In genomic region chr19:39481229-39481545, GRCh38 we compare ENCODE assay signal across 8 cellular contexts. TPM values are rescaled to one million over a fixed set of nuclear protein-coding genes. Genes with fewer than 3 reads are reported as not detected.
DNase-seq lines count a peak whose midpoint lies in the region; ATAC-seq, FAIRE-seq and TF ChIP-seq lines count a peak whose summit lies in the region.

No MANE protein-coding gene starts in this region.

- ATAC-seq in HG03354 (IDR thresholded peaks at IDR 0.05; ENCODE audit: poor library complexity, severe bottlenecking, unreplicated experiment), result no peak

- dilution Hi-C loops in keratinocyte (cut with MboI; ENCODE audit: extremely low pct_ligation_motif_present, low sequenced_read_pairs), result no loop called here

- H3K4me3 Mint-ChIP-seq in activated T-cell treated with anti-CD3 and anti-CD28 coated beads, Interleukin-2, amount 50 U/mL, for 24 hours, result peak overlapping the region; percentile 94
- H3K4me3 Mint-ChIP-seq in activated T-helper 1 cell treated with anti-CD3 and anti-CD28 coated beads, Interleukin-12 subunit alpha, Interleukin-12 subunit beta, Interleukin-2, Interleukin-4 antibody, amounts not matched to agents 30 ng/mL and 10 ng/mL and 1 ng/mL, durations not matched to agents 14 hours and 24 hours and 36 hours, result peak overlapping the region; percentile 95

- TF ChIP-seq POLR2A in thyroid gland (IDR thresholded peaks at IDR 0.05), result no peak

- no peaks in the 10 kb centered on the region for H3K9me3 Mint-ChIP-seq in activated T-cell treated with anti-CD3 and anti-CD28 coated beads, Interleukin-2, amount 50 U/mL, for 24 hours
- no peaks in the 10 kb centered on the region for H3K9me3 Mint-ChIP-seq in activated T-helper 1 cell treated with anti-CD3 and anti-CD28 coated beads, Interleukin-12 subunit alpha, Interleukin-12 subunit beta, Interleukin-2, Interleukin-4 antibody, amounts not matched to agents 30 ng/mL and 10 ng/mL and 1 ng/mL, durations not matched to agents 14 hours and 24 hours and 36 hours

- H3K9me1 ChIP-seq in keratinocyte (ENCODE audit: control insufficient read depth, extremely low read depth, insufficient read depth, low read length), result no peaks in the 10 kb centered on the region

- H3K27ac Mint-ChIP-seq in activated T-cell treated with anti-CD3 and anti-CD28 coated beads, Interleukin-2, amount 50 U/mL, for 24 hours, result peak overlapping the region; percentile 94
- H3K27ac Mint-ChIP-seq in activated T-helper 1 cell treated with anti-CD3 and anti-CD28 coated beads, Interleukin-12 subunit alpha, Interleukin-12 subunit beta, Interleukin-2, Interleukin-4 antibody, amounts not matched to agents 30 ng/mL and 10 ng/mL and 1 ng/mL, durations not matched to agents 14 hours and 24 hours and 36 hours, result peak overlapping the region; percentile 94

- peaks cover 27% of the 10 kb centered on the region for H3K79me2 ChIP-seq in keratinocyte (ENCODE audit: control insufficient read depth, insufficient read depth, low read length)

- H2AFZ ChIP-seq in keratinocyte (ENCODE audit: control insufficient read depth, low read length), result peak overlapping the region; percentile 83

- H3K27me3 Mint-ChIP-seq in activated T-cell treated with anti-CD3 and anti-CD28 coated beads, Interleukin-2, amount 50 U/mL, for 24 hours, result no peaks in the 10 kb centered on the region
- H3K27me3 Mint-ChIP-seq in activated T-helper 1 cell treated with anti-CD3 and anti-CD28 coated beads, Interleukin-12 subunit alpha, Interleukin-12 subunit beta, Interleukin-2, Interleukin-4 antibody, amounts not matched to agents 30 ng/mL and 10 ng/mL and 1 ng/mL, durations not matched to agents 14 hours and 24 hours and 36 hours (ENCODE audit: insufficient read depth), result no peaks in the 10 kb centered on the region

- H3K36me3 Mint-ChIP-seq in activated T-cell treated with anti-CD3 and anti-CD28 coated beads, Interleukin-2, amount 50 U/mL, for 24 hours (ENCODE audit: low read depth), result peaks cover 67% of the 10 kb centered on the region
- peaks cover 18% of the 10 kb centered on the region for H3K36me3 Mint-ChIP-seq in activated T-helper 1 cell treated with anti-CD3 and anti-CD28 coated beads, Interleukin-12 subunit alpha, Interleukin-12 subunit beta, Interleukin-2, Interleukin-4 antibody, amounts not matched to agents 30 ng/mL and 10 ng/mL and 1 ng/mL, durations not matched to agents 14 hours and 24 hours and 36 hours (ENCODE audit: low read depth)

- peak overlapping the region; percentile 81 to 89 (median 83) for H3K4me3 ChIP-seq in keratinocyte (ENCODE audit: control insufficient read depth in 2 of 3, extremely low read depth in 1 of 3, insufficient read depth in 2 of 3, low read depth in 1 of 3, low read length in 3 of 3)
- H3K4me3 ChIP-seq in thyroid gland (replicated peaks in 1 of 3), result peak overlapping the region; percentile 79 to 86 (median 81)

- no peak for DNase-seq in activated T-cell treated with anti-CD3 and anti-CD28 coated beads, Interleukin-2, amount 50 U/mL, for 24 hours
- DNase-seq in activated T-cell treated with anti-CD3 and anti-CD28 coated beads, Interleukin-2, amount 50 U/mL, for 1 hour, result no peak
- DNase-seq in activated T-helper 1 cell treated with anti-CD3 and anti-CD28 coated beads, Interleukin-12 subunit alpha, Interleukin-12 subunit beta, Interleukin-2, Interleukin-4 antibody, amounts not matched to agents 30 ng/mL and 10 ng/mL and 1 ng/mL, durations not matched to agents 14 hours and 24 hours and 36 hours (ENCODE audit: low spot score), result no peak
- DNase-seq in keratinocyte (ENCODE audit: low read depth, low spot score) (no peak), thyroid gland (no peak), GM20000 (ENCODE audit: low spot score) (no peak)
- no peak for DNase-seq in activated CD4-positive, CD25-positive, alpha-beta regulatory T cell treated with anti-CD3 and anti-CD28 coated beads, Interleukin-2, amount 50 U/mL, for 72 hours

- WGBS in thyroid gland, 2 donors, result 0 to 1% methylated on average over 12 of the region's 12 CpGs

- H4K20me1 ChIP-seq in keratinocyte (ENCODE audit: control insufficient read depth, extremely low read depth, insufficient read depth, low read length), result no peaks in the 10 kb centered on the region

- no peaks in the 10 kb centered on the region for H3K9me3 ChIP-seq in keratinocyte (ENCODE audit: control insufficient read depth, low read depth, low read length)
- H3K9me3 ChIP-seq in thyroid gland, result no peaks in the 10 kb centered on the region

- peaks cover 16% of the 10 kb centered on the region for H3K4me1 ChIP-seq in keratinocyte (ENCODE audit: control insufficient read depth, extremely low read depth, insufficient read depth, low read length)
- peaks cover 17 to 20% of the 10 kb centered on the region in 2 donors for H3K4me1 ChIP-seq in thyroid gland

- H3K9ac ChIP-seq in keratinocyte (ENCODE audit: control insufficient read depth, extremely low read depth, insufficient read depth, low read length), result peak overlapping the region; percentile 99

- TF ChIP-seq CTCF in keratinocyte (optimal IDR thresholded peaks at IDR 0.05 in 1 of 3, IDR thresholded peaks at IDR 0.05 in 1 of 3, conservative IDR thresholded peaks at IDR 0.05 in 1 of 3; ENCODE audit: extremely low read depth in 1 of 3, insufficient read depth in 2 of 3, low read length in 3 of 3) (no peak), thyroid gland (IDR thresholded peaks at IDR 0.05) (no peak), GM20000 (IDR thresholded peaks at IDR 0.05; ENCODE audit: extremely low read depth, missing control alignments) (no peak)

- peak overlapping the region; percentile 99 for H3K4me2 ChIP-seq in keratinocyte (ENCODE audit: control insufficient read depth, extremely low read depth, insufficient read depth, low read depth, low read length)

- H3K27me3 ChIP-seq in keratinocyte (ENCODE audit: control insufficient read depth, extremely low read depth, insufficient read depth, low read length), result no peaks in the 10 kb centered on the region
- H3K27me3 ChIP-seq in thyroid gland, result no peaks in the 10 kb centered on the region

- peaks cover 32% of the 10 kb centered on the region for H3K4me1 Mint-ChIP-seq in activated T-cell treated with anti-CD3 and anti-CD28 coated beads, Interleukin-2, amount 50 U/mL, for 24 hours (ENCODE audit: low read depth)
- peaks cover 28% of the 10 kb centered on the region for H3K4me1 Mint-ChIP-seq in activated T-helper 1 cell treated with anti-CD3 and anti-CD28 coated beads, Interleukin-12 subunit alpha, Interleukin-12 subunit beta, Interleukin-2, Interleukin-4 antibody, amounts not matched to agents 30 ng/mL and 10 ng/mL and 1 ng/mL, durations not matched to agents 14 hours and 24 hours and 36 hours (ENCODE audit: low read depth)

- peaks cover 21 to 31% of the 10 kb centered on the region in 2 experiments for H3K36me3 ChIP-seq in keratinocyte (ENCODE audit: control insufficient read depth in 2 of 2, extremely low read depth in 1 of 2, insufficient read depth in 2 of 2, low read length in 2 of 2)
- H3K36me3 ChIP-seq in thyroid gland, result peaks cover 14 to 15% of the 10 kb centered on the region in 2 donors

- no peak for FAIRE-seq in keratinocyte (lab: Jason Lieb, UNC)

- intact Hi-C loops in activated T-helper 1 cell treated with anti-CD3 and anti-CD28 coated beads, Interleukin-12 subunit alpha, Interleukin-12 subunit beta, Interleukin-2, Interleukin-4 antibody, amounts not matched to agents 30 ng/mL and 10 ng/mL and 1 ng/mL, durations not matched to agents 14 hours and 24 hours and 36 hours (cut with micrococcal nuclease), result loop anchor here (1.0 to 2.0 kb wide), 4 partner anchors 18 to 312 kb away; partner anchors contain the start of gene DLL3
- intact Hi-C loops in thyroid gland (cut with DNase I), result no loop called here

- H3K27ac ChIP-seq in keratinocyte (ENCODE audit: control insufficient read depth, insufficient read depth, low read length) (peak overlapping the region; percentile 94), thyroid gland (peak overlapping the region in 2 of 3 donors; percentile 80 to 94)

RNA-seq across cellular contexts. Expression of gene TIMM50, which starts 0.5 kb away (rescaled TPM):
- total RNA-seq in activated T-helper 1 cell treated with anti-CD3 and anti-CD28 coated beads, Interleukin-12 subunit alpha, Interleukin-12 subunit beta, Interleukin-2, Interleukin-4 antibody, amounts not matched to agents 30 ng/mL and 10 ng/mL and 1 ng/mL, durations not matched to agents 14 hours and 24 hours and 36 hours, result 121 and 127 TPM in 2 replicates
- 71.6 to 91.5 TPM (median 85.5 TPM) in 3 replicates for polyA plus RNA-seq in keratinocyte
- polyA plus RNA-seq in keratinocyte (2011; ENCODE audit: low read depth), result 70.1 TPM
- 59.6 and 76.9 TPM in 2 replicates for polyA plus RNA-seq in keratinocyte (2011; cell fraction: cytosol; rRNA removed)
- polyA plus RNA-seq in keratinocyte (2011; cell fraction: nucleus; rRNA removed), result 70.9 and 76.6 TPM in 2 replicates
- 68.5 and 89.8 TPM in 2 replicates for polyA plus RNA-seq in keratinocyte (2012; ENCODE audit: low replicate concordance)
- 68.9 to 130 TPM (median 90.1 TPM) in 3 replicates for polyA minus RNA-seq in keratinocyte
- polyA minus RNA-seq in keratinocyte (2011; cell fraction: cytosol; rRNA and poly(A)+ RNA removed), result 89.6 TPM
- 30.5 and 51.5 TPM in 2 replicates for polyA minus RNA-seq in keratinocyte (2011; cell fraction: nucleus; rRNA and poly(A)+ RNA removed)
- 10 to 100 TPM; 74.4 to 86.5 (median 84.5) TPM for total RNA-seq in thyroid gland

RNA-seq across cellular contexts. Expression of gene DLL3, which starts 17.6 kb away (rescaled TPM):
- 1.6 and 2.1 TPM in 2 replicates for total RNA-seq in activated T-helper 1 cell treated with anti-CD3 and anti-CD28 coated beads, Interleukin-12 subunit alpha, Interleukin-12 subunit beta, Interleukin-2, Interleukin-4 antibody, amounts not matched to agents 30 ng/mL and 10 ng/mL and 1 ng/mL, durations not matched to agents 14 hours and 24 hours and 36 hours
- polyA plus RNA-seq in keratinocyte, result 0.80 to 1.1 TPM (median 0.89 TPM) in 3 replicates
- not detected for polyA plus RNA-seq in keratinocyte (2011; ENCODE audit: low read depth)
- polyA plus RNA-seq in keratinocyte (2011; cell fraction: cytosol; rRNA removed), result 0.64 and 1.1 TPM in 2 replicates
- 0.27 and 0.37 TPM in 2 replicates for polyA plus RNA-seq in keratinocyte (2011; cell fraction: nucleus; rRNA removed)
- 0.41 and 1.3 TPM in 2 replicates for polyA plus RNA-seq in keratinocyte (2012; ENCODE audit: low replicate concordance)
- polyA minus RNA-seq in keratinocyte, result 0.20 to 0.43 TPM in 2 of 3 replicates, not detected in the other
- not detected for polyA minus RNA-seq in keratinocyte (2011; cell fraction: cytosol; rRNA and poly(A)+ RNA removed)
- not detected in 2 replicates for polyA minus RNA-seq in keratinocyte (2011; cell fraction: nucleus; rRNA and poly(A)+ RNA removed)
- under 1 TPM in 1 of 4 donors, not detected in 3; 0.56 TPM for total RNA-seq in thyroid gland

RNA-seq across cellular contexts. Expression of gene SELENOV, which starts 33.8 kb away (rescaled TPM):
- total RNA-seq in activated T-helper 1 cell treated with anti-CD3 and anti-CD28 coated beads, Interleukin-12 subunit alpha, Interleukin-12 subunit beta, Interleukin-2, Interleukin-4 antibody, amounts not matched to agents 30 ng/mL and 10 ng/mL and 1 ng/mL, durations not matched to agents 14 hours and 24 hours and 36 hours, result not detected in 2 replicates
- polyA plus RNA-seq in keratinocyte, result not detected in 3 replicates
- not detected for polyA plus RNA-seq in keratinocyte (2011; ENCODE audit: low read depth)
- not detected in 2 replicates for polyA plus RNA-seq in keratinocyte (2011; cell fraction: cytosol; rRNA removed)
- not detected in 2 replicates for polyA plus RNA-seq in keratinocyte (2011; cell fraction: nucleus; rRNA removed)
- not detected in 2 replicates for polyA plus RNA-seq in keratinocyte (2012; ENCODE audit: low replicate concordance)
- polyA minus RNA-seq in keratinocyte, result not detected in 3 replicates
- not detected for polyA minus RNA-seq in keratinocyte (2011; cell fraction: cytosol; rRNA and poly(A)+ RNA removed)
- not detected in 2 replicates for polyA minus RNA-seq in keratinocyte (2011; cell fraction: nucleus; rRNA and poly(A)+ RNA removed)
- 1 to 10 TPM; 2.5 to 4.4 (median 3.3) TPM for total RNA-seq in thyroid gland

RNA-seq across cellular contexts. Expression of gene SUPT5H, which starts 35.8 kb away (rescaled TPM):
- total RNA-seq in activated T-helper 1 cell treated with anti-CD3 and anti-CD28 coated beads, Interleukin-12 subunit alpha, Interleukin-12 subunit beta, Interleukin-2, Interleukin-4 antibody, amounts not matched to agents 30 ng/mL and 10 ng/mL and 1 ng/mL, durations not matched to agents 14 hours and 24 hours and 36 hours, result 200 and 203 TPM in 2 replicates
- polyA plus RNA-seq in keratinocyte, result 46.1 to 83.7 TPM (median 63.2 TPM) in 3 replicates
- 150 TPM for polyA plus RNA-seq in keratinocyte (2011; ENCODE audit: low read depth)
- polyA plus RNA-seq in keratinocyte (2011; cell fraction: cytosol; rRNA removed), result 54.8 and 87.1 TPM in 2 replicates
- 210 and 249 TPM in 2 replicates for polyA plus RNA-seq in keratinocyte (2011; cell fraction: nucleus; rRNA removed)
- 85.9 and 110 TPM in 2 replicates for polyA plus RNA-seq in keratinocyte (2012; ENCODE audit: low replicate concordance)
- 53.6 to 108 TPM (median 56.2 TPM) in 3 replicates for polyA minus RNA-seq in keratinocyte
- 60.2 TPM for polyA minus RNA-seq in keratinocyte (2011; cell fraction: cytosol; rRNA and poly(A)+ RNA removed)
- polyA minus RNA-seq in keratinocyte (2011; cell fraction: nucleus; rRNA and poly(A)+ RNA removed), result 42.4 and 54.2 TPM in 2 replicates
- 100 to 1,000 TPM in 2 of 4 donors, 10 to 100 TPM in 2; 93.6 to 203 (median 116) TPM for total RNA-seq in thyroid gland

RNA-seq across cellular contexts. Expression of gene RPS16, which starts 45.4 kb away (rescaled TPM):
- 2,440 and 2,532 TPM in 2 replicates for total RNA-seq in activated T-helper 1 cell treated with anti-CD3 and anti-CD28 coated beads, Interleukin-12 subunit alpha, Interleukin-12 subunit beta, Interleukin-2, Interleukin-4 antibody, amounts not matched to agents 30 ng/mL and 10 ng/mL and 1 ng/mL, durations not matched to agents 14 hours and 24 hours and 36 hours
- 1,323 to 2,302 TPM (median 1,614 TPM) in 3 replicates for polyA plus RNA-seq in keratinocyte
- polyA plus RNA-seq in keratinocyte (2011; ENCODE audit: low read depth), result 343 TPM
- polyA plus RNA-seq in keratinocyte (2011; cell fraction: cytosol; rRNA removed), result 1,568 and 2,617 TPM in 2 replicates
- polyA plus RNA-seq in keratinocyte (2011; cell fraction: nucleus; rRNA removed), result 776 and 828 TPM in 2 replicates
- 2,774 and 3,181 TPM in 2 replicates for polyA plus RNA-seq in keratinocyte (2012; ENCODE audit: low replicate concordance)
- polyA minus RNA-seq in keratinocyte, result 1,316 to 1,952 TPM (median 1,376 TPM) in 3 replicates
- 2,828 TPM for polyA minus RNA-seq in keratinocyte (2011; cell fraction: cytosol; rRNA and poly(A)+ RNA removed)
- polyA minus RNA-seq in keratinocyte (2011; cell fraction: nucleus; rRNA and poly(A)+ RNA removed), result 277 and 290 TPM in 2 replicates
- total RNA-seq in thyroid gland, result 1,000 to 10,000 TPM in 2 of 4 donors, 100 to 1,000 TPM in 2; 919 to 2,686 (median 1,277) TPM
